In the genomic region with DNA sequence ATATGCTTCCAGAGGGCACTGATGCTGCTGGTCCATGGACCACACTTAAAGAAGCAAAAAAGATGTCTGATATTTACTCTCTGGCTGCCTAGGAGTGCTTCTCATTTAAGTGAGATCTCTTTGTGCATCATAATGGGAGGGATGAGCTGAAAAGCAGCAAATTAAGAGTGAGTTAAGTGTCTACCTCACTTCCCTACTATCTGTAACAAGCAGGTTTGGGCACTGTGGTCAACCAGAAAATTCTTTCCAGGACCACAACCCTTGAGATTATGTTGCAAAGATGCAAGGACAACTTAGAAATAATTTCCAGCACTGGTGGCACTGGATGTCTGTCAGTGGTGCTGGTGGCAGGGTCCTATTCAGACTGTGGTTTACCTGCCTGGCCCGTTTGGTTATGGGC, we compare ENCODE assay signal across 18 cellular contexts. TPM values are rescaled to one million over a fixed set of nuclear protein-coding genes. Genes with fewer than 3 reads are reported as not detected.
DNase-seq lines count a peak whose midpoint lies in the region; ATAC-seq and TF ChIP-seq lines count a peak whose summit lies in the region.
"Had no signal": no experiment of that assay in that cellular context is flagged by ENCODE, and none has a peak within 500 bp of the region (broad histone marks: within the 10 kb centered on the region; RNA-seq: fewer than 3 reads in every experiment).

No MANE protein-coding gene starts in this region.

- no peak overlapping the region for H4K8ac ChIP-seq in mesenchymal stem cell (ENCODE audit: low read length)

- no peak overlapping the region for H3K4me3 Mint-ChIP-seq in GM23338
- H3K4me3 Mint-ChIP-seq: CD8-positive, alpha-beta memory T cell had no signal

- H3K27ac ChIP-seq in GM23338 (ENCODE audit: low read depth): no peak overlapping the region
- H3K27ac ChIP-seq in mesenchymal stem cell (ENCODE audit: low read length, poor library complexity, severe bottlenecking): no peak overlapping the region
- H3K27ac ChIP-seq: SJSA1 had no signal

- H3K9ac ChIP-seq in mesenchymal stem cell (ENCODE audit: low read length): no peak overlapping the region

- H3K23ac ChIP-seq in mesenchymal stem cell (ENCODE audit: low read length in 2 of 2): no peak overlapping the region

- H3K79me1 ChIP-seq in mesenchymal stem cell (replicated peaks; ENCODE audit: low read length, poor library complexity, severe bottlenecking): peaks cover 2% of the 10 kb centered on the region

- no peaks in the 10 kb centered on the region for H4K20me1 ChIP-seq in GM23338 (replicated peaks; ENCODE audit: insufficient read depth)

- H3K9me2 ChIP-seq in GM23338 (ENCODE audit: insufficient read depth): no peaks in the 10 kb centered on the region

- no peak overlapping the region for H3K4ac ChIP-seq in mesenchymal stem cell (ENCODE audit: low read depth in 1 of 2, low read length in 2 of 2)

- WGBS in mesenchymal stem cell: 80% methylated on average over 1 of the region's 1 CpG

- no peak overlapping the region for H2BK5ac ChIP-seq in mesenchymal stem cell (ENCODE audit: low read depth, low read length, poor library complexity, severe bottlenecking)

- H3K9me3 ChIP-seq in mesenchymal stem cell (ENCODE audit: control insufficient read depth, low read length): no peaks in the 10 kb centered on the region
- H3K9me3 ChIP-seq: SJSA1 had no signal

- H2BK12ac ChIP-seq in mesenchymal stem cell (ENCODE audit: low read length in 2 of 2): peak overlapping the region in 1 of 2 experiments; percentile 31

- no peaks in the 10 kb centered on the region for H3K9me3 Mint-ChIP-seq in GM23338
- H3K9me3 Mint-ChIP-seq: CD8-positive, alpha-beta memory T cell; IgD-negative memory B cell had no signal

- ATAC-seq in GM23338: no peak

- H2BK120ac ChIP-seq in mesenchymal stem cell (ENCODE audit: low read depth, low read length): no peak overlapping the region

- H2AK5ac ChIP-seq in mesenchymal stem cell (ENCODE audit: low read length, severe bottlenecking): no peak overlapping the region

- H3K4me1 ChIP-seq in GM23338 (ENCODE audit: insufficient read depth) (peaks cover 4% of the 10 kb centered on the region; the same call in 1 of the 2 replicates), mesenchymal stem cell (ENCODE audit: control insufficient read depth, insufficient read depth, low read depth, low read length) (peaks cover 2% of the 10 kb centered on the region)

- peaks cover 14% of the 10 kb centered on the region; the same call in 2 of the 3 replicates for H3K4me1 Mint-ChIP-seq in GM23338

- H3K14ac ChIP-seq in mesenchymal stem cell (ENCODE audit: low read length in 2 of 2): peak overlapping the region in 1 of 2 experiments; percentile 50

- H3K27me3 Mint-ChIP-seq in GM23338 (ENCODE audit: insufficient read depth, low read depth, poor library complexity): no peaks in the 10 kb centered on the region

- no peaks in the 10 kb centered on the region for H3K27me3 ChIP-seq in GM23338 (ENCODE audit: insufficient read depth)
- H3K27me3 ChIP-seq in mesenchymal stem cell (ENCODE audit: control insufficient read depth in 1 of 2, insufficient read depth in 1 of 2, low read length in 2 of 2): no peaks in the 10 kb centered on the region
- H3K27me3 ChIP-seq: SJSA1 had no signal

- no peak overlapping the region for H4K91ac ChIP-seq in mesenchymal stem cell (ENCODE audit: low read length)

- no peak overlapping the region for H3K27ac Mint-ChIP-seq in GM23338
- H3K27ac Mint-ChIP-seq: CD8-positive, alpha-beta memory T cell had no signal

- no peak for TF ChIP-seq CTCF in GM23338 (conservative IDR thresholded peaks at IDR 0.05; ENCODE audit: low read depth in 2 of 2)

- H3K18ac ChIP-seq in mesenchymal stem cell (ENCODE audit: low read depth in 1 of 2, low read length in 2 of 2): peak overlapping the region in 1 of 2 experiments; percentile 19

- H2AFZ ChIP-seq in GM23338 (peak overlapping the region; percentile 59; the same call in 1 of the 2 replicates), mesenchymal stem cell (ENCODE audit: low read depth, low read length) (no peak overlapping the region)

- no peaks in the 10 kb centered on the region for H3K36me3 ChIP-seq in GM23338 (ENCODE audit: insufficient read depth)
- H3K36me3 ChIP-seq in mesenchymal stem cell (ENCODE audit: control insufficient read depth in 1 of 2, insufficient read depth in 2 of 2, low read depth in 1 of 2, low read length in 2 of 2): no peaks in the 10 kb centered on the region
- H3K36me3 ChIP-seq: SJSA1 had no signal

- H2BK15ac ChIP-seq in mesenchymal stem cell (ENCODE audit: low read depth, poor library complexity, severe bottlenecking): no peak overlapping the region

- H3K36me3 Mint-ChIP-seq in GM23338 (ENCODE audit: low read depth): no peaks in the 10 kb centered on the region
- H3K36me3 Mint-ChIP-seq: CD8-positive, alpha-beta memory T cell had no signal

- H3F3A ChIP-seq in GM23338 (replicated peaks; ENCODE audit: low read depth): no peaks in the 10 kb centered on the region

- DNase-seq in GM23338 (ENCODE audit: low spot score) (no peak), MV-4-11 (lab: John Stamatoyannopoulos, UW) (peak; percentile 3), amniotic epithelial cell (ENCODE audit: low read depth) (peak; percentile 29), mesenchymal stem cell (peak; percentile 3), NCI-H2227 (lab: John Stamatoyannopoulos, UW; ENCODE audit: unreplicated experiment) (no peak), hepatic stellate cell (ENCODE audit: low spot score) (no peak)
- DNase-seq in effector CD4-positive, alpha-beta T cell: no peak
- DNase-seq: ACHN; C1 segment of cervical spinal cord; CD8-positive, alpha-beta memory T cell; HCEC 1CT; NCI-H1417; NCI-H187 treated with DMSO at 0.1 percent for 48 hours; NCI-H226; NCI-H524; NCI-H82 had no signal

- H3K79me2 ChIP-seq in GM23338 (replicated peaks; ENCODE audit: insufficient read depth): no peaks in the 10 kb centered on the region

- H3K4me2 ChIP-seq in GM23338 (no peak overlapping the region), mesenchymal stem cell (ENCODE audit: low read length, poor library complexity, severe bottlenecking) (no peak overlapping the region)

- H3K4me3 ChIP-seq in GM23338 (no peak overlapping the region), mesenchymal stem cell (ENCODE audit: insufficient read depth in 1 of 2, low read depth in 1 of 2, low read length in 2 of 2) (no peak overlapping the region)
- H3K4me3 ChIP-seq: SJSA1 had no signal

TF ChIP-seq in GM23338, 12 proteins besides CTCF, POLR2A, EP300 and RAD21 (continues in another document):
- TF ChIP-seq POLR2AphosphoS5 (IDR thresholded peaks at IDR 0.05; ENCODE audit: low read depth) (no peak), NANOG (IDR thresholded peaks at IDR 0.05; ENCODE audit: borderline replicate concordance) (no peak), JUNB (IDR thresholded peaks at IDR 0.05; ENCODE audit: unreplicated experiment) (no peak), STAT1 (IDR thresholded peaks at IDR 0.05; ENCODE audit: unreplicated experiment) (no peak)
- TF ChIP-seq, protein P1, sequence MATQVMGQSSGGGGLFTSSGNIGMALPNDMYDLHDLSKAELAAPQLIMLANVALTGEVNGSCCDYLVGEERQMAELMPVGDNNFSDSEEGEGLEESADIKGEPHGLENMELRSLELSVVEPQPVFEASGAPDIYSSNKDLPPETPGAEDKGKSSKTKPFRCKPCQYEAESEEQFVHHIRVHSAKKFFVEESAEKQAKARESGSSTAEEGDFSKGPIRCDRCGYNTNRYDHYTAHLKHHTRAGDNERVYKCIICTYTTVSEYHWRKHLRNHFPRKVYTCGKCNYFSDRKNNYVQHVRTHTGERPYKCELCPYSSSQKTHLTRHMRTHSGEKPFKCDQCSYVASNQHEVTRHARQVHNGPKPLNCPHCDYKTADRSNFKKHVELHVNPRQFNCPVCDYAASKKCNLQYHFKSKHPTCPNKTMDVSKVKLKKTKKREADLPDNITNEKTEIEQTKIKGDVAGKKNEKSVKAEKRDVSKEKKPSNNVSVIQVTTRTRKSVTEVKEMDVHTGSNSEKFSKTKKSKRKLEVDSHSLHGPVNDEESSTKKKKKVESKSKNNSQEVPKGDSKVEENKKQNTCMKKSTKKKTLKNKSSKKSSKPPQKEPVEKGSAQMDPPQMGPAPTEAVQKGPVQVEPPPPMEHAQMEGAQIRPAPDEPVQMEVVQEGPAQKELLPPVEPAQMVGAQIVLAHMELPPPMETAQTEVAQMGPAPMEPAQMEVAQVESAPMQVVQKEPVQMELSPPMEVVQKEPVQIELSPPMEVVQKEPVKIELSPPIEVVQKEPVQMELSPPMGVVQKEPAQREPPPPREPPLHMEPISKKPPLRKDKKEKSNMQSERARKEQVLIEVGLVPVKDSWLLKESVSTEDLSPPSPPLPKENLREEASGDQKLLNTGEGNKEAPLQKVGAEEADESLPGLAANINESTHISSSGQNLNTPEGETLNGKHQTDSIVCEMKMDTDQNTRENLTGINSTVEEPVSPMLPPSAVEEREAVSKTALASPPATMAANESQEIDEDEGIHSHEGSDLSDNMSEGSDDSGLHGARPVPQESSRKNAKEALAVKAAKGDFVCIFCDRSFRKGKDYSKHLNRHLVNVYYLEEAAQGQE (IDR thresholded peaks at IDR 0.05; ENCODE audit: unreplicated experiment): no peak

RNA-seq across cellular contexts. Expression of a gene that starts 52.1 kb away (rescaled TPM):
- 17.9 and 24.1 TPM in 2 replicates for total RNA-seq in GM23338 (2014; rRNA removed; shearing (Covaris generic))
- polyA plus RNA-seq in GM23338 (2016; fragmentation: Nextera tagmentation; extraction: Ambion mirVana): 9.4 and 12.4 TPM in 2 replicates
- 14.2 TPM for polyA plus RNA-seq in mesenchymal stem cell (2013, experiment 1 of 2)
- 13.5 TPM for polyA plus RNA-seq in mesenchymal stem cell (2013, experiment 2 of 2)

Comparison
In these comparisons a context has a peak if more than half of its experiments do, and no peak if none do; other contexts are left out.
1. DNase-seq: peak in MV-4-11 (single experiment), amniotic epithelial cell (single experiment) and mesenchymal stem cell (single experiment); none in GM23338 (single experiment), NCI-H2227 (single experiment), hepatic stellate cell (single experiment) and effector CD4-positive, alpha-beta T cell (single experiment).